Comparison of ENCODE assay signal across 1 cellular context in the genomic region with DNA sequence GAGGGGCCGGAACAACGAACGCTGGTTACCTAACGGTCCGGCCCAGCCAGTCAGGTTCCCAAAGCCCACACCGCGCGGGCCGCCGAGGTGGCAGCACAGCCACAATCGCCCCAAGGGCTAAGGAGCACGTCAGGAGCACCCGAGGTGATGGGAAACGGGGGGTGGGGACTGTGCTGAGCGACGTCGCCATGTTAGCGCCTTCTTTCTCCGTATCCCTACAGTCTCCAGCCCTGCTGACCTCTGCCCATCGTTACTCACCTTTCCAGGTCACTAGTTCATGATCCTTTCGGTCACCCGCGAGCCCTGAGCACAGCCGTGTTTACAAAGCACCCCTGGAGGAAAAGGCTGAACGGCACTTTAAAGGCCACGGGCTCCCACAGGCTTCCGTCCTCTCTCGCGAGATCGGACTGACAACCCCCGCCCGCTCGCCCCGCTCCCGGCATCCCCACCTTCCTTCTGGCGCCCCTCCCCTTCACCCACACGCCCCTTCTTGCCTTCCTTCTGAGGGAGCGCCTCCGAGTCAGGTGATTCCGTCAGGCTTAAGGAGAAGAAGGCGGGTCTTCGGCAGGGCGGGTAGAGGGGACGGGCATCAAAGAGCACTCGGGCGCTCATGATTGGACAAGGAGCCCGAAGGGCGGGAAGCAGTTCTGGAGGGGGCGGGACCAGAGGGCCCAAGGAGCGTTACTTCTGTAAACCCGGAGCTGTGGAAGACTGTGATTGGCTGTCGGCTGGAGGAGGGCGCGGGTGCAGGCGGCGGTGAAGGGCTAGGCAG.
TF ChIP-seq lines count a peak whose summit lies in the region.

TSS of gene ATF2 (minus strand) at position 412 of the 772 bp plus-strand sequence. CDS start 31,760 bp downstream, outside the sequence.

TF ChIP-seq in HepG2, 621 proteins besides CTCF, POLR2A, EP300 and RAD21 (continued from another document and continues in another):
- TF ChIP-seq ZNF841 (CRISPR knock-in tag; IDR thresholded peaks at IDR 0.05; ENCODE audit: borderline replicate concordance) = no peak; the same call in 1 of the 2 replicates
- TF ChIP-seq, protein P1, sequence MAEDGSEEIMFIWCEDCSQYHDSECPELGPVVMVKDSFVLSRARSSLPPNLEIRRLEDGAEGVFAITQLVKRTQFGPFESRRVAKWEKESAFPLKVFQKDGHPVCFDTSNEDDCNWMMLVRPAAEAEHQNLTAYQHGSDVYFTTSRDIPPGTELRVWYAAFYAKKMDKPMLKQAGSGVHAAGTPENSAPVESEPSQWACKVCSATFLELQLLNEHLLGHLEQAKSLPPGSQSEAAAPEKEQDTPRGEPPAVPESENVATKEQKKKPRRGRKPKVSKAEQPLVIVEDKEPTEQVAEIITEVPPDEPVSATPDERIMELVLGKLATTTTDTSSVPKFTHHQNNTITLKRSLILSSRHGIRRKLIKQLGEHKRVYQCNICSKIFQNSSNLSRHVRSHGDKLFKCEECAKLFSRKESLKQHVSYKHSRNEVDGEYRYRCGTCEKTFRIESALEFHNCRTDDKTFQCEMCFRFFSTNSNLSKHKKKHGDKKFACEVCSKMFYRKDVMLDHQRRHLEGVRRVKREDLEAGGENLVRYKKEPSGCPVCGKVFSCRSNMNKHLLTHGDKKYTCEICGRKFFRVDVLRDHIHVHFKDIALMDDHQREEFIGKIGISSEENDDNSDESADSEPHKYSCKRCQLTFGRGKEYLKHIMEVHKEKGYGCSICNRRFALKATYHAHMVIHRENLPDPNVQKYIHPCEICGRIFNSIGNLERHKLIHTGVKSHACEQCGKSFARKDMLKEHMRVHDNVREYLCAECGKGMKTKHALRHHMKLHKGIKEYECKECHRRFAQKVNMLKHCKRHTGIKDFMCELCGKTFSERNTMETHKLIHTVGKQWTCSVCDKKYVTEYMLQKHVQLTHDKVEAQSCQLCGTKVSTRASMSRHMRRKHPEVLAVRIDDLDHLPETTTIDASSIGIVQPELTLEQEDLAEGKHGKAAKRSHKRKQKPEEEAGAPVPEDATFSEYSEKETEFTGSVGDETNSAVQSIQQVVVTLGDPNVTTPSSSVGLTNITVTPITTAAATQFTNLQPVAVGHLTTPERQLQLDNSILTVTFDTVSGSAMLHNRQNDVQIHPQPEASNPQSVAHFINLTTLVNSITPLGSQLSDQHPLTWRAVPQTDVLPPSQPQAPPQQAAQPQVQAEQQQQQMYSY (CRISPR knock-in tag; IDR thresholded peaks at IDR 0.05) = 0 out of 2 replicates have a peak, but pooled peaks have one; percentile 57
- TF ChIP-seq NCOA1 (CRISPR knock-in tag; IDR thresholded peaks at IDR 0.05) = no peak
- TF ChIP-seq NRL (CRISPR knock-in tag; IDR thresholded peaks at IDR 0.05; ENCODE audit: borderline replicate concordance) = no peak; the same call in 1 of the 2 replicates
- TF ChIP-seq ZFP41 (CRISPR knock-in tag; IDR thresholded peaks at IDR 0.05; ENCODE audit: borderline replicate concordance) = no peak
- TF ChIP-seq HCFC1 (IDR thresholded peaks at IDR 0.05; ENCODE audit: low read depth, low read length) = no peak; the same call in 1 of the 2 replicates
- TF ChIP-seq SATB2 (CRISPR knock-in tag; IDR thresholded peaks at IDR 0.05) = no peak
- TF ChIP-seq BCL6 (CRISPR knock-in tag; IDR thresholded peaks at IDR 0.05) = peak; percentile 66
- no peak for TF ChIP-seq ZNF577 (CRISPR knock-in tag; IDR thresholded peaks at IDR 0.05; ENCODE audit: borderline replicate concordance, low read depth)
- peak; percentile 92; the same call in 1 of the 2 replicates for TF ChIP-seq GTF3A (CRISPR knock-in tag; conservative IDR thresholded peaks at IDR 0.05)
- TF ChIP-seq SOX6 (IDR thresholded peaks at IDR 0.05) = no peak
- TF ChIP-seq SOX6 (CRISPR knock-in tag; IDR thresholded peaks at IDR 0.05) = peak; percentile 35; the same call in 1 of the 2 replicates
- peak; percentile 91 for TF ChIP-seq GATAD1 (CRISPR knock-in tag; IDR thresholded peaks at IDR 0.05)
- TF ChIP-seq SALL1 (CRISPR knock-in tag; IDR thresholded peaks at IDR 0.05) = peak; percentile 73
- TF ChIP-seq ZGPAT (CRISPR knock-in tag; IDR thresholded peaks at IDR 0.05) = peak; percentile 80
- TF ChIP-seq HNRNPLL (IDR thresholded peaks at IDR 0.05; ENCODE audit: low read depth, low read length, poor library complexity, severe bottlenecking) = peak; percentile 84
- no peak for TF ChIP-seq ARNT (IDR thresholded peaks at IDR 0.05)
- TF ChIP-seq, protein P2, sequence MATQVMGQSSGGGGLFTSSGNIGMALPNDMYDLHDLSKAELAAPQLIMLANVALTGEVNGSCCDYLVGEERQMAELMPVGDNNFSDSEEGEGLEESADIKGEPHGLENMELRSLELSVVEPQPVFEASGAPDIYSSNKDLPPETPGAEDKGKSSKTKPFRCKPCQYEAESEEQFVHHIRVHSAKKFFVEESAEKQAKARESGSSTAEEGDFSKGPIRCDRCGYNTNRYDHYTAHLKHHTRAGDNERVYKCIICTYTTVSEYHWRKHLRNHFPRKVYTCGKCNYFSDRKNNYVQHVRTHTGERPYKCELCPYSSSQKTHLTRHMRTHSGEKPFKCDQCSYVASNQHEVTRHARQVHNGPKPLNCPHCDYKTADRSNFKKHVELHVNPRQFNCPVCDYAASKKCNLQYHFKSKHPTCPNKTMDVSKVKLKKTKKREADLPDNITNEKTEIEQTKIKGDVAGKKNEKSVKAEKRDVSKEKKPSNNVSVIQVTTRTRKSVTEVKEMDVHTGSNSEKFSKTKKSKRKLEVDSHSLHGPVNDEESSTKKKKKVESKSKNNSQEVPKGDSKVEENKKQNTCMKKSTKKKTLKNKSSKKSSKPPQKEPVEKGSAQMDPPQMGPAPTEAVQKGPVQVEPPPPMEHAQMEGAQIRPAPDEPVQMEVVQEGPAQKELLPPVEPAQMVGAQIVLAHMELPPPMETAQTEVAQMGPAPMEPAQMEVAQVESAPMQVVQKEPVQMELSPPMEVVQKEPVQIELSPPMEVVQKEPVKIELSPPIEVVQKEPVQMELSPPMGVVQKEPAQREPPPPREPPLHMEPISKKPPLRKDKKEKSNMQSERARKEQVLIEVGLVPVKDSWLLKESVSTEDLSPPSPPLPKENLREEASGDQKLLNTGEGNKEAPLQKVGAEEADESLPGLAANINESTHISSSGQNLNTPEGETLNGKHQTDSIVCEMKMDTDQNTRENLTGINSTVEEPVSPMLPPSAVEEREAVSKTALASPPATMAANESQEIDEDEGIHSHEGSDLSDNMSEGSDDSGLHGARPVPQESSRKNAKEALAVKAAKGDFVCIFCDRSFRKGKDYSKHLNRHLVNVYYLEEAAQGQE (IDR thresholded peaks at IDR 0.05; ENCODE audit: borderline replicate concordance in 1 of 2, low read depth in 1 of 2, low read length in 2 of 2) = peak in 1 of 2 experiments; percentile 59; a peak in 1 of 4 replicates
- TF ChIP-seq ZNF260 (CRISPR knock-in tag; IDR thresholded peaks at IDR 0.05; ENCODE audit: borderline replicate concordance, low read depth) = no peak
- no peak; the same call in 1 of the 2 replicates for TF ChIP-seq TOE1 (CRISPR knock-in tag; IDR thresholded peaks at IDR 0.05)
- TF ChIP-seq, protein P3, sequence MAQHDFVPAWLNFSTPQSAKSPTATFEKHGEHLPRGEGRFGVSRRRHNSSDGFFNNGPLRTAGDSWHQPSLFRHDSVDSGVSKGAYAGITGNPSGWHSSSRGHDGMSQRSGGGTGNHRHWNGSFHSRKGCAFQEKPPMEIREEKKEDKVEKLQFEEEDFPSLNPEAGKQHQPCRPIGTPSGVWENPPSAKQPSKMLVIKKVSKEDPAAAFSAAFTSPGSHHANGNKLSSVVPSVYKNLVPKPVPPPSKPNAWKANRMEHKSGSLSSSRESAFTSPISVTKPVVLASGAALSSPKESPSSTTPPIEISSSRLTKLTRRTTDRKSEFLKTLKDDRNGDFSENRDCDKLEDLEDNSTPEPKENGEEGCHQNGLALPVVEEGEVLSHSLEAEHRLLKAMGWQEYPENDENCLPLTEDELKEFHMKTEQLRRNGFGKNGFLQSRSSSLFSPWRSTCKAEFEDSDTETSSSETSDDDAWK (CRISPR knock-in tag; IDR thresholded peaks at IDR 0.05) = no peak
- TF ChIP-seq ATM (IDR thresholded peaks at IDR 0.05; ENCODE audit: borderline replicate concordance) = no peak
- TF ChIP-seq PREB (CRISPR knock-in tag; IDR thresholded peaks at IDR 0.05) = no peak
- 0 out of 2 replicates have a peak, but pooled peaks have one; percentile 33 for TF ChIP-seq ZFP1 (CRISPR knock-in tag; IDR thresholded peaks at IDR 0.05)
- TF ChIP-seq DNMT3B (CRISPR knock-in tag; conservative IDR thresholded peaks at IDR 0.05) = no peak
- no peak for TF ChIP-seq ZNF3 (CRISPR knock-in tag; IDR thresholded peaks at IDR 0.05)
- no peak for TF ChIP-seq NFATC3 (CRISPR knock-in tag; IDR thresholded peaks at IDR 0.05)
- TF ChIP-seq, protein P4, sequence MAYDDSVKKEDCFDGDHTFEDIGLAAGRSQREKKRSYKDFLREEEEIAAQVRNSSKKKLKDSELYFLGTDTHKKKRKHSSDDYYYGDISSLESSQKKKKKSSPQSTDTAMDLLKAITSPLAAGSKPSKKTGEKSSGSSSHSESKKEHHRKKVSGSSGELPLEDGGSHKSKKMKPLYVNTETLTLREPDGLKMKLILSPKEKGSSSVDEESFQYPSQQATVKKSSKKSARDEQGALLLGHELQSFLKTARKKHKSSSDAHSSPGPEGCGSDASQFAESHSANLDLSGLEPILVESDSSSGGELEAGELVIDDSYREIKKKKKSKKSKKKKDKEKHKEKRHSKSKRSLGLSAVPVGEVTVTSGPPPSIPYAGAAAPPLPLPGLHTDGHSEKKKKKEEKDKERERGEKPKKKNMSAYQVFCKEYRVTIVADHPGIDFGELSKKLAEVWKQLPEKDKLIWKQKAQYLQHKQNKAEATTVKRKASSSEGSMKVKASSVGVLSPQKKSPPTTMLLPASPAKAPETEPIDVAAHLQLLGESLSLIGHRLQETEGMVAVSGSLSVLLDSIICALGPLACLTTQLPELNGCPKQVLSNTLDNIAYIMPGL (CRISPR knock-in tag; IDR thresholded peaks at IDR 0.05; ENCODE audit: borderline replicate concordance in 1 of 2, low read depth in 1 of 2) = peak; percentile 89 to 93
- TF ChIP-seq ZNF263 (CRISPR knock-in tag; IDR thresholded peaks at IDR 0.05) = peak; percentile 91
- TF ChIP-seq, protein P5, sequence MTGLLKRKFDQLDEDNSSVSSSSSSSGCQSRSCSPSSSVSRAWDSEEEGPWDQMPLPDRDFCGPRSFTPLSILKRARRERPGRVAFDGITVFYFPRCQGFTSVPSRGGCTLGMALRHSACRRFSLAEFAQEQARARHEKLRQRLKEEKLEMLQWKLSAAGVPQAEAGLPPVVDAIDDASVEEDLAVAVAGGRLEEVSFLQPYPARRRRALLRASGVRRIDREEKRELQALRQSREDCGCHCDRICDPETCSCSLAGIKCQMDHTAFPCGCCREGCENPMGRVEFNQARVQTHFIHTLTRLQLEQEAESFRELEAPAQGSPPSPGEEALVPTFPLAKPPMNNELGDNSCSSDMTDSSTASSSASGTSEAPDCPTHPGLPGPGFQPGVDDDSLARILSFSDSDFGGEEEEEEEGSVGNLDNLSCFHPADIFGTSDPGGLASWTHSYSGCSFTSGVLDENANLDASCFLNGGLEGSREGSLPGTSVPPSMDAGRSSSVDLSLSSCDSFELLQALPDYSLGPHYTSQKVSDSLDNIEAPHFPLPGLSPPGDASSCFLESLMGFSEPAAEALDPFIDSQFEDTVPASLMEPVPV (CRISPR knock-in tag; IDR thresholded peaks at IDR 0.05) = peak; percentile 94
- peak; percentile 46; the same call in 1 of the 2 replicates for TF ChIP-seq MXD3 (CRISPR knock-in tag; IDR thresholded peaks at IDR 0.05)
- 0 out of 2 replicates have a peak, but pooled peaks have one; percentile 20 for TF ChIP-seq ZNF136 (CRISPR knock-in tag; IDR thresholded peaks at IDR 0.05; ENCODE audit: low read depth)
- TF ChIP-seq ZNF546 (CRISPR knock-in tag; conservative IDR thresholded peaks at IDR 0.05) = peak; percentile 21; the same call in 1 of the 2 replicates
- TF ChIP-seq, protein P6, sequence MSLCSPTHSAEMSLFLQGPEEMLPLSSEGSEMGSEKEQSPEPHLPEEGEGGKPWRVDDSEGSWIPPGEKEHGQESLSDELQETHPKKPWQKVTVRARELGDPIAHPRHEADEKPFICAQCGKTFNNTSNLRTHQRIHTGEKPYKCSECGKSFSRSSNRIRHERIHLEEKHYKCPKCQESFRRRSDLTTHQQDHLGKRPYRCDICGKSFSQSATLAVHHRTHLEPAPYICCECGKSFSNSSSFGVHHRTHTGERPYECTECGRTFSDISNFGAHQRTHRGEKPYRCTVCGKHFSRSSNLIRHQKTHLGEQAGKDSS (CRISPR knock-in tag; IDR thresholded peaks at IDR 0.05; ENCODE audit: borderline replicate concordance, low read depth) = no peak; the same call in 1 of the 2 replicates
